9 cellular contexts compared by ENCODE assay signal in the genomic region with DNA sequence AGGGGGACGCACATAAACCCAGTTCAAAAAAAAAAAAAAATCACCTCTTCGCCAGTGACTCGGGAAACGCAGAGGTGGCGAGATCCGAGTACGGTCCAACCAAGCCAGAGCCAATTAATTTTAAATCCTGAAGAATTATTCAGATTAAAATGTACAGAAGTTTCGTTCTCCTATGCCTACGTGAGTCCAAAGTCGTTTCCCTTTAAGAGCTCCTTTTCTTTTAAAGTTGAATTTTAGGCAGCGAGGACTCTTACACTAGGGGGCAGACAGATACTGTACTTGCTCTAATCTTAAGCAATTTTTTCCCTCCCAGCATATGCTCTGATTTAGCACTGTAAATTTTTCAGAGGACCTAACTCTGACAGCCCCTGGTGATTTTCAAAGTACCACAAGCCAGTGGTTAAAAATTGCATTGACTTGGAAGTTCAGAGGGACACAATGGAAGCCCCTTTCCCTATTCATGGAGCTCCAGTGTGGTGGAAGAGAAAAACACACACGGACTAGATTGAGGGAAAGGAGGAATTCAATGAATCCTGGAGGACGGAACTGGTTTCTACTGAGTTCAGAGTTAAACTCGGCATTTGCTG. TPM values are rescaled to one million over a fixed set of nuclear protein-coding genes. Genes with fewer than 3 reads are reported as not detected.
DNase-seq lines count a peak whose midpoint lies in the region; ATAC-seq and TF ChIP-seq lines count a peak whose summit lies in the region.
"Had no signal": no experiment of that assay in that cellular context is flagged by ENCODE, and none has a peak within 500 bp of the region (broad histone marks: within the 10 kb centered on the region; RNA-seq: fewer than 3 reads in every experiment).

No MANE protein-coding gene starts in this region.

- H3K36me3 ChIP-seq in OCI-LY7 (ENCODE audit: insufficient read depth, low read length) (no peaks in the 10 kb centered on the region), endocrine pancreas (ENCODE audit: control insufficient read depth, insufficient read depth, low read length) (no peaks in the 10 kb centered on the region)

- no peaks in the 10 kb centered on the region for H4K20me1 ChIP-seq in OCI-LY7 (ENCODE audit: insufficient read depth, low read length)

- peaks cover 5% of the 10 kb centered on the region for H3K36me3 Mint-ChIP-seq in mesothelial cell of epicardium

- H3K27ac ChIP-seq in OCI-LY7 (ENCODE audit: low read depth, low read length, poor library complexity, severe bottlenecking): no peak overlapping the region

- H3K4me1 ChIP-seq in OCI-LY7 (ENCODE audit: insufficient read depth, low read length, poor library complexity, severe bottlenecking) (no peaks in the 10 kb centered on the region), endocrine pancreas (ENCODE audit: control insufficient read depth, insufficient read depth, low read length) (no peaks in the 10 kb centered on the region)

- peak; percentile 75 for DNase-seq in GM03348 (ENCODE audit: low spot score)
- DNase-seq in HS-5 (ENCODE audit: low read depth): peak; percentile 77
- peak; percentile 5 for DNase-seq in OCI-LY7 (ENCODE audit: low spot score)
- no peak for DNase-seq in mesothelial cell of epicardium (ENCODE audit: low spot score in 2 of 2, unreplicated experiment in 2 of 2)
- no peak for DNase-seq in activated gamma-delta T cell treated with Interleukin-2 at 50 U/mL for 16 hours
- DNase-seq in activated naive CD4-positive, alpha-beta T cell treated with anti-CD3 and anti-CD28 coated beads, Interleukin-2, amount 50 U/mL, for 16 hours: no peak

- H3K9ac ChIP-seq in endocrine pancreas (ENCODE audit: control insufficient read depth, insufficient read depth, low read length): no peak overlapping the region

- TF ChIP-seq CTCF in OCI-LY7 (conservative IDR thresholded peaks at IDR 0.05; ENCODE audit: low read length) (peak; percentile 57), mesothelial cell of epicardium (IDR thresholded peaks at IDR 0.05; ENCODE audit: unreplicated experiment) (peak; percentile 58)

- H3K9me3 ChIP-seq in OCI-LY7 (ENCODE audit: low read length) (no peaks in the 10 kb centered on the region), endocrine pancreas (ENCODE audit: control insufficient read depth, low read length) (no peaks in the 10 kb centered on the region)

- POLR2A ChIA-PET in OCI-LY7 (lab: Charles Lee): interaction anchor here (1.1 kb wide), 1 partner anchor 55 kb away, joined by 3 read pairs; no protein-coding TSS in a partner anchor

- CTCF ChIA-PET in OCI-LY7 (lab: Charles Lee; ENCODE audit: unreplicated experiment): no interaction called here

- H3K4me3 Mint-ChIP-seq in mesothelial cell of epicardium: peak overlapping the region; percentile 96
- H3K4me3 Mint-ChIP-seq: activated naive CD4-positive, alpha-beta T cell treated with anti-CD3 and anti-CD28 coated beads, Interleukin-2, amount 50 U/mL, for 24 hours had no signal

- peak overlapping the region; percentile 99 for H3K27ac Mint-ChIP-seq in mesothelial cell of epicardium
- H3K27ac Mint-ChIP-seq: activated naive CD4-positive, alpha-beta T cell treated with anti-CD3 and anti-CD28 coated beads, Interleukin-2, amount 50 U/mL, for 24 hours had no signal

- no peaks in the 10 kb centered on the region for H3K79me2 ChIP-seq in OCI-LY7 (ENCODE audit: insufficient read depth, low read depth, low read length)

- no peak overlapping the region for H3K4me2 ChIP-seq in OCI-LY7 (ENCODE audit: low read length)

- ATAC-seq in GM19452 (IDR thresholded peaks at IDR 0.05; ENCODE audit: unreplicated experiment): no peak

- H2AFZ ChIP-seq in OCI-LY7 (ENCODE audit: low read length): no peak overlapping the region

- no peaks in the 10 kb centered on the region for H3K27me3 Mint-ChIP-seq in mesothelial cell of epicardium (ENCODE audit: low read depth)

- no TSS peak for BruUV-seq in OCI-LY7 (replicated peaks; lab: Mats Ljungman, UMichigan)

- peaks cover 4% of the 10 kb centered on the region for H3K27me3 ChIP-seq in endocrine pancreas (ENCODE audit: control insufficient read depth, insufficient read depth, low read length)

- H3K9me3 Mint-ChIP-seq in mesothelial cell of epicardium: no peaks in the 10 kb centered on the region

- H3K4me1 Mint-ChIP-seq in mesothelial cell of epicardium: peaks cover 51% of the 10 kb centered on the region

- intact Hi-C loops in OCI-LY7 (cut with micrococcal nuclease; ENCODE audit: unreplicated experiment): no loop called here

- H3K9me2 ChIP-seq in OCI-LY7 (ENCODE audit: insufficient read depth, low read length): no peaks in the 10 kb centered on the region

- H3K4me3 ChIP-seq in OCI-LY7 (ENCODE audit: low read depth, low read length, poor library complexity, severe bottlenecking) (no peak overlapping the region), endocrine pancreas (ENCODE audit: control insufficient read depth, insufficient read depth, low read length) (peak overlapping the region; percentile 54)

RNA-seq across cellular contexts. Expression of a gene that starts 3.3 kb away (rescaled TPM):
- total RNA-seq in OCI-LY7 (2014; rRNA removed; shearing (Covaris generic)): not detected in 2 replicates
- total RNA-seq in OCI-LY7 (2022) (not detected in 2 replicates), mesothelial cell of epicardium (126 to 134 TPM (median 128 TPM) in 3 replicates)

Comparison
In these comparisons a context has a peak if more than half of its experiments do, and no peak if none do; other contexts are left out.
1. DNase-seq: peak in GM03348 (single experiment), HS-5 (single experiment) and OCI-LY7 (single experiment); none in mesothelial cell of epicardium (0 of 2), activated gamma-delta T cell treated with Interleukin-2 at 50 U/mL for 16 hours (single experiment) and activated naive CD4-positive, alpha-beta T cell treated with anti-CD3 and anti-CD28 coated beads, Interleukin-2, amount 50 U/mL, for 16 hours (single experiment).
2. RNA of a gene that starts 3.3 kb away (total RNA-seq): 126 to 134 TPM in mesothelial cell of epicardium; not detected in OCI-LY7; every median in the first group is over 100 times any median in the second.